In genomic region chr2:68251187-68251854, GRCh38 we compare ENCODE assay signal across 1 cellular context.
TF ChIP-seq lines count a peak whose summit lies in the region.

No MANE protein-coding gene starts in this region.

TF ChIP-seq in HepG2, 621 proteins besides CTCF, POLR2A, EP300 and RAD21 (continued from another document and continues in another):
- TF ChIP-seq ZBTB37 (CRISPR knock-in tag; IDR thresholded peaks at IDR 0.05) = no peak
- TF ChIP-seq TEAD3 (CRISPR knock-in tag; optimal IDR thresholded peaks at IDR 0.05; ENCODE audit: borderline replicate concordance) = no peak
- TF ChIP-seq ARNTL (CRISPR knock-in tag; IDR thresholded peaks at IDR 0.05) = no peak
- TF ChIP-seq ZNF567 (CRISPR knock-in tag; IDR thresholded peaks at IDR 0.05; ENCODE audit: borderline replicate concordance) = no peak
- no peak for TF ChIP-seq TBL1XR1 (IDR thresholded peaks at IDR 0.05; ENCODE audit: borderline replicate concordance, low read length, partially characterized antibody)
- TF ChIP-seq NR0B2 (CRISPR knock-in tag; IDR thresholded peaks at IDR 0.05) = no peak
- TF ChIP-seq ZXDC (CRISPR knock-in tag; IDR thresholded peaks at IDR 0.05) = no peak
- TF ChIP-seq CCAR2 (optimal IDR thresholded peaks at IDR 0.05; ENCODE audit: low read depth, low read length) = no peak
- peak; percentile 75 for TF ChIP-seq UBTF (CRISPR knock-in tag; IDR thresholded peaks at IDR 0.05)
- no peak; the same call in 1 of the 2 replicates for TF ChIP-seq EED (CRISPR knock-in tag; IDR thresholded peaks at IDR 0.05)
- no peak for TF ChIP-seq NR1H2 (CRISPR knock-in tag; IDR thresholded peaks at IDR 0.05; ENCODE audit: borderline replicate concordance, low read depth)
- no peak for TF ChIP-seq MBNL3 (CRISPR knock-in tag; conservative IDR thresholded peaks at IDR 0.05)
- peak; percentile 56; the same call in 1 of the 2 replicates for TF ChIP-seq ZNF800 (CRISPR knock-in tag; IDR thresholded peaks at IDR 0.05)
- 0 out of 2 replicates have a peak, but pooled peaks have one; percentile 32 for TF ChIP-seq SSRP1 (CRISPR knock-in tag; IDR thresholded peaks at IDR 0.05)
- no peak for TF ChIP-seq ZC3H4 (CRISPR knock-in tag; IDR thresholded peaks at IDR 0.05; ENCODE audit: borderline replicate concordance)
- no peak for TF ChIP-seq MEIS2 (CRISPR knock-in tag; IDR thresholded peaks at IDR 0.05)
- no peak for TF ChIP-seq E2F2 (CRISPR knock-in tag; IDR thresholded peaks at IDR 0.05; ENCODE audit: borderline replicate concordance)
- TF ChIP-seq REPIN1 (CRISPR knock-in tag; IDR thresholded peaks at IDR 0.05; ENCODE audit: borderline replicate concordance, low read depth) = 0 out of 2 replicates have a peak, but pooled peaks have one; percentile 16
- 0 out of 2 replicates have a peak, but pooled peaks have one; percentile 45 for TF ChIP-seq MAX (IDR thresholded peaks at IDR 0.05)
- TF ChIP-seq THYN1 (CRISPR knock-in tag; IDR thresholded peaks at IDR 0.05; ENCODE audit: borderline replicate concordance, low read depth) = no peak
- no peak for TF ChIP-seq MTF2 (CRISPR knock-in tag; IDR thresholded peaks at IDR 0.05; ENCODE audit: borderline replicate concordance)
- TF ChIP-seq SMAD1 (CRISPR knock-in tag; IDR thresholded peaks at IDR 0.05; ENCODE audit: borderline replicate concordance, low read depth) = 0 out of 2 replicates have a peak, but pooled peaks have one; percentile 30
- no peak for TF ChIP-seq ZBTB34 (CRISPR knock-in tag; IDR thresholded peaks at IDR 0.05)
- no peak for TF ChIP-seq ZNF180 (CRISPR knock-in tag; IDR thresholded peaks at IDR 0.05; ENCODE audit: borderline replicate concordance, low read depth)
- TF ChIP-seq AHR (CRISPR knock-in tag; IDR thresholded peaks at IDR 0.05) = no peak; the same call in 1 of the 2 replicates
- TF ChIP-seq EHMT2 (IDR thresholded peaks at IDR 0.05; ENCODE audit: borderline replicate concordance, low read depth, low read length) = no peak
- TF ChIP-seq FOXK2 (IDR thresholded peaks at IDR 0.05) = no peak
- no peak for TF ChIP-seq ZNF550 (CRISPR knock-in tag; IDR thresholded peaks at IDR 0.05; ENCODE audit: borderline replicate concordance)
- no peak for TF ChIP-seq MAF1 (CRISPR knock-in tag; IDR thresholded peaks at IDR 0.05; ENCODE audit: borderline replicate concordance)
- no peak; the same call in 1 of the 2 replicates for TF ChIP-seq ZBTB7B (CRISPR knock-in tag; IDR thresholded peaks at IDR 0.05)
- no peak for TF ChIP-seq ZSCAN22 (CRISPR knock-in tag; IDR thresholded peaks at IDR 0.05)
- TF ChIP-seq CEBPZ (IDR thresholded peaks at IDR 0.05; ENCODE audit: low read length) = no peak
- TF ChIP-seq NFKB2 (CRISPR knock-in tag; IDR thresholded peaks at IDR 0.05; ENCODE audit: borderline replicate concordance) = 0 out of 2 replicates have a peak, but pooled peaks have one; percentile 27
- 0 out of 2 replicates have a peak, but pooled peaks have one; percentile 20 for TF ChIP-seq BATF2 (CRISPR knock-in tag; IDR thresholded peaks at IDR 0.05)
- no peak for TF ChIP-seq ZUFSP (CRISPR knock-in tag; IDR thresholded peaks at IDR 0.05; ENCODE audit: borderline replicate concordance)
- no peak for TF ChIP-seq THAP8 (CRISPR knock-in tag; IDR thresholded peaks at IDR 0.05; ENCODE audit: borderline replicate concordance)
